ENCODE assay signal across 11 cellular contexts in the genomic region with DNA sequence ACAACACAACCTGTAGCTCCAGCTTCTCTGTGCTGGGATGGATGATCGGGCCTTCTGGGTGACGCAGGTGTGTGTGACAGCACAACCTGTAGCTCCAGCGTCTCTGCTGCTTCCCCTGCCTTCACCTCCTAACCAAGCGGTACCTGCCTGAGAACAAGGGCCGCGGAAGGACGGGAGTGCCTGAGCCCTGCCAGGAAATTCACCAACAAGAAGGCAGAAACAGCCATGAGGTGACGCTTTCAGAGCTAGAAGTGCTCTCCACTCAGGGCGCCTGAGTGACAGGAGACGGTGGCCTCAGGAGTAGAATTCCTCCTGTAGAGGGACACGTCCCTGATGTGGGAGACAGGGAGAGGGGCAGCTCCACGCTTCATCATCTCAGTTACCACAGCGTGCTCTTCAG. TPM values are rescaled to one million over a fixed set of nuclear protein-coding genes. Genes with fewer than 3 reads are reported as not detected.
DNase-seq lines count a peak whose midpoint lies in the region; ATAC-seq and TF ChIP-seq lines count a peak whose summit lies in the region.
"Had no signal": no experiment of that assay in that cellular context is flagged by ENCODE, and none has a peak within 500 bp of the region (broad histone marks: within the 10 kb centered on the region; RNA-seq: fewer than 3 reads in every experiment).

No MANE protein-coding gene starts in this region.

- DNase-seq in DND-41 = no peak
- DNase-seq in WTC11 (ENCODE audit: low spot score) = no peak
- DNase-seq in esophagus muscularis mucosa (ENCODE audit: extremely low spot score) = no peak
- no peak for DNase-seq in mucosa of descending colon
- DNase-seq in OCI-LY7 (ENCODE audit: low spot score) = no peak
- DNase-seq: NK-92 treated with Interleukin-12 subunit alpha and Interleukin-12 subunit beta, amount 100 ng/mL, for 24 hours; WERI-Rb-1 had no signal

- CTCF ChIA-PET in WTC11 (lab: Charles Lee) = interaction anchor here (0.6 to 1.4 kb wide), 2 partner anchors 104 to 191 kb away, joined by 3 read pairs; no protein-coding TSS in a partner anchor
- CTCF ChIA-PET in OCI-LY7 (lab: Charles Lee; ENCODE audit: unreplicated experiment) = no interaction called here

- no peaks in the 10 kb centered on the region for H3K9me2 ChIP-seq in OCI-LY7 (ENCODE audit: insufficient read depth, low read length)

- ATAC-seq in DND-41 (ENCODE audit: insufficient read depth, low read depth) (no peak), WTC11 (no peak), HG03520 (IDR thresholded peaks at IDR 0.05; ENCODE audit: unreplicated experiment) (no peak), HG02981 (IDR thresholded peaks at IDR 0.05; ENCODE audit: unreplicated experiment) (no peak), mucosa of descending colon (no peak)

- H4K20me1 ChIP-seq in DND-41 (ENCODE audit: insufficient read depth, low read length) (no peaks in the 10 kb centered on the region), OCI-LY7 (ENCODE audit: insufficient read depth, low read length) (no peaks in the 10 kb centered on the region)

- H3K9me3 Mint-ChIP-seq in WTC11 = peaks cover 22% of the 10 kb centered on the region

- peak overlapping the region; percentile 77; the same call in 1 of the 2 replicates for H3K4me3 Mint-ChIP-seq in WTC11

- TF ChIP-seq POLR2A in esophagus muscularis mucosa (IDR thresholded peaks at IDR 0.05; ENCODE audit: low read depth) = no peak

- intact Hi-C loops in esophagus muscularis mucosa (cut with DNase I) (no loop called here), mucosa of descending colon (cut with DNase I, micrococcal nuclease) (no loop called here), OCI-LY7 (cut with micrococcal nuclease; ENCODE audit: unreplicated experiment) (no loop called here)

- peaks cover 6% of the 10 kb centered on the region; the same call in 1 of the 2 replicates for H3K4me1 Mint-ChIP-seq in WTC11

- H3K79me2 ChIP-seq in DND-41 (ENCODE audit: insufficient read depth, low read length) (peaks cover 23% of the 10 kb centered on the region), OCI-LY7 (ENCODE audit: insufficient read depth, low read depth, low read length) (no peaks in the 10 kb centered on the region)

- H3K27me3 ChIP-seq in DND-41 (ENCODE audit: insufficient read depth, low read length, poor library complexity) = no peaks in the 10 kb centered on the region
- H3K27me3 ChIP-seq in esophagus muscularis mucosa = no peaks in the 10 kb centered on the region
- H3K27me3 ChIP-seq in skeletal muscle satellite cell (ENCODE audit: control insufficient read depth, insufficient read depth, low read length) = no peaks in the 10 kb centered on the region
- H3K27me3 ChIP-seq: cardiac muscle cell had no signal

- H3K27me3 Mint-ChIP-seq in WTC11 (ENCODE audit: low read depth) = no peaks in the 10 kb centered on the region

- WGBS in esophagus muscularis mucosa = 85% methylated on average over 13 of the region's 13 CpGs

- H3K27ac ChIP-seq in DND-41 (ENCODE audit: low read length) (no peak overlapping the region), esophagus muscularis mucosa (replicated peaks in 1 of 4) (peak overlapping the region; percentile 83 to 91 (median 90)), OCI-LY7 (ENCODE audit: low read depth, low read length, poor library complexity, severe bottlenecking) (no peak overlapping the region)
- H3K27ac ChIP-seq: cardiac muscle cell had no signal

- no peak for TF ChIP-seq CTCF in DND-41 (IDR thresholded peaks at IDR 0.05; ENCODE audit: borderline replicate concordance, extremely low read depth, low read length, poor library complexity, severe bottlenecking)
- TF ChIP-seq CTCF in WTC11 (IDR thresholded peaks at IDR 0.05) = no peak
- no peak for TF ChIP-seq CTCF in esophagus muscularis mucosa (IDR thresholded peaks at IDR 0.05)
- TF ChIP-seq CTCF in mucosa of descending colon (IDR thresholded peaks at IDR 0.05) = no peak
- TF ChIP-seq CTCF in OCI-LY7 (conservative IDR thresholded peaks at IDR 0.05; ENCODE audit: low read length) = no peak

- peaks cover 46% of the 10 kb centered on the region for H3K36me3 Mint-ChIP-seq in WTC11

- H2AFZ ChIP-seq in DND-41 (ENCODE audit: low read depth, low read length) = no peak overlapping the region
- no peak overlapping the region for H2AFZ ChIP-seq in OCI-LY7 (ENCODE audit: low read length)

- H3K9ac ChIP-seq in DND-41 (ENCODE audit: low read depth, low read length) = no peak overlapping the region; the same call in 1 of the 2 replicates
- H3K9ac ChIP-seq in skeletal muscle satellite cell (ENCODE audit: low read depth, low read length) = peak overlapping the region; percentile 94

- H3K4me2 ChIP-seq in DND-41 (ENCODE audit: insufficient read depth, low read length) (peak overlapping the region; percentile 76; the same call in 1 of the 2 replicates), skeletal muscle satellite cell (ENCODE audit: low read length) (peak overlapping the region; percentile 93), OCI-LY7 (ENCODE audit: low read length) (no peak overlapping the region)

- peak overlapping the region in 1 of 2 experiments; percentile 81; a peak in 2 of 4 replicates for H3K4me3 ChIP-seq in DND-41 (ENCODE audit: low read depth in 1 of 2, low read length in 2 of 2)
- H3K4me3 ChIP-seq in esophagus muscularis mucosa = peak overlapping the region; percentile 55 to 74 (median 59)
- peak overlapping the region; percentile 82 for H3K4me3 ChIP-seq in skeletal muscle satellite cell (ENCODE audit: low read length)
- H3K4me3 ChIP-seq in mucosa of descending colon = no peak overlapping the region
- H3K4me3 ChIP-seq in OCI-LY7 (ENCODE audit: low read depth, low read length, poor library complexity, severe bottlenecking) = no peak overlapping the region

- H3K9me3 ChIP-seq in DND-41 (ENCODE audit: insufficient read depth, low read length, severe bottlenecking) = no peaks in the 10 kb centered on the region
- H3K9me3 ChIP-seq in esophagus muscularis mucosa = no peaks in the 10 kb centered on the region
- H3K9me3 ChIP-seq in skeletal muscle satellite cell (replicated peaks; ENCODE audit: low read length) = no peaks in the 10 kb centered on the region
- H3K9me3 ChIP-seq in mucosa of descending colon = no peaks in the 10 kb centered on the region
- peaks cover 9% of the 10 kb centered on the region; the same call in 1 of the 2 replicates for H3K9me3 ChIP-seq in OCI-LY7 (ENCODE audit: low read length)

- BruUV-seq in OCI-LY7 (replicated peaks; lab: Mats Ljungman, UMichigan) = no TSS peak

- H3K4me1 ChIP-seq in DND-41 (ENCODE audit: insufficient read depth, low read length) (peaks cover 24% of the 10 kb centered on the region), esophagus muscularis mucosa (peaks cover 0 to 15% (median 11%) of the 10 kb centered on the region in 4 donors), skeletal muscle satellite cell (ENCODE audit: control insufficient read depth, insufficient read depth, low read length) (peaks cover 11% of the 10 kb centered on the region), mucosa of descending colon (ENCODE audit: low read depth) (no peaks in the 10 kb centered on the region), OCI-LY7 (ENCODE audit: insufficient read depth, low read length, poor library complexity, severe bottlenecking) (no peaks in the 10 kb centered on the region)

- POLR2A ChIA-PET in WTC11 (lab: Charles Lee) = interaction anchor here (0.6 kb wide), 1 partner anchor 8 kb away, joined by 3 read pairs; no protein-coding TSS in a partner anchor
- POLR2A ChIA-PET in OCI-LY7 (lab: Charles Lee) = no interaction called here

- H3K27ac Mint-ChIP-seq in WTC11 = peak overlapping the region; percentile 68; the same call in 1 of the 2 replicates

- no peak for TF ChIP-seq EP300 in esophagus muscularis mucosa (IDR thresholded peaks at IDR 0.05)

- H3K36me3 ChIP-seq in DND-41 (ENCODE audit: insufficient read depth, low read length) (peaks cover 39% of the 10 kb centered on the region), esophagus muscularis mucosa (peaks cover 0 to 23% (median 9%) of the 10 kb centered on the region in 4 donors), skeletal muscle satellite cell (ENCODE audit: insufficient read depth, low read length) (peaks cover 23% of the 10 kb centered on the region), mucosa of descending colon (ENCODE audit: low read depth) (no peaks in the 10 kb centered on the region), OCI-LY7 (ENCODE audit: insufficient read depth, low read length) (peaks cover 19% of the 10 kb centered on the region)

TF ChIP-seq in WTC11, 78 proteins besides CTCF, POLR2A, EP300 and RAD21 (continues in another document):
- TF ChIP-seq SOX15 (CRISPR knock-in tag; IDR thresholded peaks at IDR 0.05) (no peak), ZNF423 (CRISPR knock-in tag; IDR thresholded peaks at IDR 0.05) (no peak), NR2C2 (CRISPR knock-in tag; IDR thresholded peaks at IDR 0.05) (no peak), ZNF396 (CRISPR knock-in tag; IDR thresholded peaks at IDR 0.05; ENCODE audit: borderline replicate concordance) (no peak), RORB (CRISPR knock-in tag; IDR thresholded peaks at IDR 0.05) (no peak), ZNF416 (CRISPR knock-in tag; IDR thresholded peaks at IDR 0.05) (no peak)
- TF ChIP-seq, protein P1, sequence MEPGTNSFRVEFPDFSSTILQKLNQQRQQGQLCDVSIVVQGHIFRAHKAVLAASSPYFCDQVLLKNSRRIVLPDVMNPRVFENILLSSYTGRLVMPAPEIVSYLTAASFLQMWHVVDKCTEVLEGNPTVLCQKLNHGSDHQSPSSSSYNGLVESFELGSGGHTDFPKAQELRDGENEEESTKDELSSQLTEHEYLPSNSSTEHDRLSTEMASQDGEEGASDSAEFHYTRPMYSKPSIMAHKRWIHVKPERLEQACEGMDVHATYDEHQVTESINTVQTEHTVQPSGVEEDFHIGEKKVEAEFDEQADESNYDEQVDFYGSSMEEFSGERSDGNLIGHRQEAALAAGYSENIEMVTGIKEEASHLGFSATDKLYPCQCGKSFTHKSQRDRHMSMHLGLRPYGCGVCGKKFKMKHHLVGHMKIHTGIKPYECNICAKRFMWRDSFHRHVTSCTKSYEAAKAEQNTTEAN (CRISPR knock-in tag; IDR thresholded peaks at IDR 0.05) = no peak
- TF ChIP-seq, protein P2, sequence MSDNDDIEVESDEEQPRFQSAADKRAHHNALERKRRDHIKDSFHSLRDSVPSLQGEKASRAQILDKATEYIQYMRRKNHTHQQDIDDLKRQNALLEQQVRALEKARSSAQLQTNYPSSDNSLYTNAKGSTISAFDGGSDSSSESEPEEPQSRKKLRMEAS (CRISPR knock-in tag; IDR thresholded peaks at IDR 0.05) = no peak

RNA-seq across cellular contexts. Expression of a gene that starts 17.4 kb away (rescaled TPM):
- total RNA-seq in WTC11 (2021) = 56.0 to 62.0 TPM (median 56.7 TPM) in 3 replicates
- 10 to 100 TPM; 12.0 to 19.4 (median 16.3) TPM for total RNA-seq in esophagus muscularis mucosa
- total RNA-seq in skeletal muscle satellite cell (2012; rRNA removed) = 6.6 and 7.4 TPM in 2 replicates
- 10 to 100 TPM in 1 of 3 donors, 1 to 10 TPM in 2; 4.6 to 18.8 (median 6.1) TPM for total RNA-seq in mucosa of descending colon
- total RNA-seq in OCI-LY7 (2014; rRNA removed; shearing (Covaris generic)) = 12.3 and 16.2 TPM in 2 replicates
- total RNA-seq in OCI-LY7 (2022) = 23.7 and 26.3 TPM in 2 replicates

Comparison
In these comparisons a context has a peak if more than half of its experiments do, and no peak if none do; other contexts are left out.
1. H3K27ac ChIP-seq: peak in esophagus muscularis mucosa (4 of 4); none in DND-41 (single experiment) and OCI-LY7 (single experiment).
2. H3K4me3 ChIP-seq: peak in esophagus muscularis mucosa (4 of 4) and skeletal muscle satellite cell (single experiment); none in mucosa of descending colon (single experiment) and OCI-LY7 (single experiment).